Comparison of ENCODE assay signal across 30 cellular contexts in the genomic region with DNA sequence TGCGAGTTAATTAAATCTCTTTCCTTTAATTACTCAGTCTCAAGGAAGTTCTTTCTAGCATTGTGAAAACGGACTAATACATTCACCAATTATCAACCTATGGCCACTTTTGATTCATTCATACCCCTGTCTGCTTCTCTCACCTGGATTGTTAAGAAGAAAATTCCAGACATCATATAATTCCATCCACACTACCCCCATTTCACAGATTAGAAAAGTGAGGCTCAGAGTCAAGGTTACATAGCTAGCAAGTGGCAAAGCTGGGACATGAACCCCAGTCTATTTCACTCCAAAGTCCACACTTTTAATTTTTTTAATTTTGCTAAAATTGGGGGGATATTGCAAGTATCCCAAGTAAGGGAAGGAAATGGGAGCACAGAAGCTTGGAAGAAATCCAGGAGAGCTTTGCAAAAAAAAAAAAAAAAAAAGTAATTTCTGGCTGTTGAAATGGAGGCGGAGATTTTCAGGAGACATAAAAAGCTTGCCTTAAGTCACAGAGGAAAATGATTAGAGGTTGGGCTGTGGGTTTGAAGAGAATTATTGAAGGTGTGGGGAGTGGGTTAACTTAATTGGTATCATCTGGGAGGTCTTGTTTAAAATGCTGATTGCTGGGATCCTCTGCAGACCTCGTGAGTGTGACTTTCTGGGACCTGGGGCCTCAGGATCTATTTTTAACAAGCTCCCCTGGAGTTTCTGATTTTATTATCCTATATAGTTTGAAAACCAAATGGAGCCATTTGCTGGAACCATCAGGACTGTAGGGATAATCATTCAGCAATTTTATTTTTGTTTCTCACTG.
"Had no signal": no experiment of that assay in that cellular context is flagged by ENCODE, and none has a peak within 500 bp of the region (broad histone marks: within the 10 kb centered on the region; RNA-seq: fewer than 3 reads in every experiment).

No MANE protein-coding gene starts in this region.

- H3K27ac Mint-ChIP-seq: activated CD4-positive, alpha-beta memory T cell treated with anti-CD3 and anti-CD28 coated beads for 36 hours; activated CD4-positive, alpha-beta T cell treated with anti-CD3 and anti-CD28 coated beads for 36 hours; activated CD4-positive, alpha-beta T cell treated with anti-CD3 and anti-CD28 coated beads, Interleukin-2, amount 10 ng/mL, durations not matched to agents 24 days and 14 days; activated CD8-positive, alpha-beta memory T cell treated with anti-CD3 and anti-CD28 coated beads, Interleukin-2, amount 10 ng/mL, durations not matched to agents 7 days and 5 days; activated CD8-positive, alpha-beta T cell treated with anti-CD3 and anti-CD28 coated beads, Interleukin-2, amount 10 ng/mL, durations not matched to agents 7 days and 5 days; activated naive CD4-positive, alpha-beta T cell treated with anti-CD3 and anti-CD28 coated beads, Interleukin-2, amount 10 ng/mL, durations not matched to agents 7 days and 5 days; activated naive CD4-positive, alpha-beta T cell treated with anti-CD3 and anti-CD28 coated beads, Interleukin-2, amount 50 U/mL, for 72 hours; activated naive CD8-positive, alpha-beta T cell treated with anti-CD3 and anti-CD28 coated beads, Interleukin-2, amount 10 ng/mL, durations not matched to agents 7 days and 5 days; dendritic cell treated with granulocyte-macrophage colony-stimulating factor and Interleukin-4, amounts not matched to agents 40 ng/mL and 50 ng/mL, for 4 days had no signal

- H3K4me1 ChIP-seq: ascending aorta, esophagus muscularis mucosa, foreskin keratinocyte, gastrocnemius medialis, heart left ventricle had no signal

- DNase-seq: activated CD4-positive, alpha-beta memory T cell treated with anti-CD3 and anti-CD28 coated beads for 36 hours; activated CD4-positive, alpha-beta T cell treated with anti-CD3 and anti-CD28 coated beads for 36 hours; activated CD4-positive, alpha-beta T cell treated with anti-CD3 and anti-CD28 coated beads, Interleukin-2, amount 10 ng/mL, durations not matched to agents 24 days and 14 days; activated CD4-positive, CD25-positive, alpha-beta regulatory T cell; activated CD4-positive, CD25-positive, alpha-beta regulatory T cell treated with anti-CD3 and anti-CD28 coated beads, Interleukin-2, amount 50 U/mL, for 72 hours; activated CD8-positive, alpha-beta memory T cell treated with anti-CD3 and anti-CD28 coated beads, Interleukin-2, amount 10 ng/mL, durations not matched to agents 7 days and 5 days; activated CD8-positive, alpha-beta memory T cell treated with anti-CD3 and anti-CD28 coated beads, Interleukin-2, amount 50 U/mL, for 4 hours; activated CD8-positive, alpha-beta T cell treated with anti-CD3 and anti-CD28 coated beads, Interleukin-2, amount 10 ng/mL, durations not matched to agents 7 days and 5 days; activated gamma-delta T cell; activated naive CD4-positive, alpha-beta T cell; activated naive CD4-positive, alpha-beta T cell treated with anti-CD3 and anti-CD28 coated beads, Interleukin-2, amount 10 ng/mL, durations not matched to agents 7 days and 5 days; activated naive CD8-positive, alpha-beta T cell treated with anti-CD3 and anti-CD28 coated beads, Interleukin-2, amount 10 ng/mL, durations not matched to agents 7 days and 5 days; activated T-cell treated with anti-CD3 and anti-CD28 coated beads, Interleukin-2, amount 50 U/mL, for 1 hour; activated T-cell treated with anti-CD3 and anti-CD28 coated beads, Interleukin-2, amount 50 U/mL, for 48 hours; dorsolateral prefrontal cortex; effector memory CD4-positive, alpha-beta T cell; erythroblast; gastrocnemius medialis; glutamatergic neuron; heart left ventricle; T-helper 2 cell had no signal

- H3K36me3 ChIP-seq: ascending aorta, esophagus muscularis mucosa, gastrocnemius medialis, heart left ventricle had no signal

- H3K27me3 ChIP-seq: ascending aorta, dorsolateral prefrontal cortex, foreskin keratinocyte, gastrocnemius medialis had no signal

- H3K9me3 Mint-ChIP-seq: activated CD4-positive, alpha-beta memory T cell treated with anti-CD3 and anti-CD28 coated beads for 36 hours; activated naive CD4-positive, alpha-beta T cell treated with anti-CD3 and anti-CD28 coated beads, Interleukin-2, amount 10 ng/mL, durations not matched to agents 7 days and 5 days; activated naive CD4-positive, alpha-beta T cell treated with anti-CD3 and anti-CD28 coated beads, Interleukin-2, amount 50 U/mL, for 72 hours; activated naive CD8-positive, alpha-beta T cell treated with anti-CD3 and anti-CD28 coated beads, Interleukin-2, amount 10 ng/mL, durations not matched to agents 7 days and 5 days; brain; central memory CD8-positive, alpha-beta T cell; dendritic cell treated with granulocyte-macrophage colony-stimulating factor and Interleukin-4, amounts not matched to agents 40 ng/mL and 50 ng/mL, for 4 days had no signal

- H3K9me3 ChIP-seq: ascending aorta, gastrocnemius medialis had no signal

- H3K27ac ChIP-seq: ascending aorta, coronary artery, dorsolateral prefrontal cortex, esophagus muscularis mucosa, foreskin keratinocyte, gastrocnemius medialis, heart left ventricle had no signal

- H3K4me3 Mint-ChIP-seq: activated CD4-positive, alpha-beta memory T cell treated with anti-CD3 and anti-CD28 coated beads for 36 hours; activated CD4-positive, alpha-beta T cell treated with anti-CD3 and anti-CD28 coated beads for 36 hours; activated CD4-positive, alpha-beta T cell treated with anti-CD3 and anti-CD28 coated beads, Interleukin-2, amount 10 ng/mL, durations not matched to agents 24 days and 14 days; activated CD8-positive, alpha-beta memory T cell treated with anti-CD3 and anti-CD28 coated beads, Interleukin-2, amount 10 ng/mL, durations not matched to agents 7 days and 5 days; activated CD8-positive, alpha-beta T cell treated with anti-CD3 and anti-CD28 coated beads, Interleukin-2, amount 10 ng/mL, durations not matched to agents 7 days and 5 days; activated naive CD4-positive, alpha-beta T cell treated with anti-CD3 and anti-CD28 coated beads, Interleukin-2, amount 10 ng/mL, durations not matched to agents 7 days and 5 days; activated naive CD8-positive, alpha-beta T cell treated with anti-CD3 and anti-CD28 coated beads, Interleukin-2, amount 10 ng/mL, durations not matched to agents 7 days and 5 days; brain; central memory CD8-positive, alpha-beta T cell; dendritic cell treated with granulocyte-macrophage colony-stimulating factor and Interleukin-4, amounts not matched to agents 40 ng/mL and 50 ng/mL, for 4 days had no signal

- H3K4me1 Mint-ChIP-seq: brain; central memory CD8-positive, alpha-beta T cell had no signal

- H3K4me3 ChIP-seq: ascending aorta, coronary artery, dorsolateral prefrontal cortex, esophagus muscularis mucosa, gastrocnemius medialis, heart left ventricle had no signal

- H3K27me3 Mint-ChIP-seq: activated CD4-positive, alpha-beta memory T cell treated with anti-CD3 and anti-CD28 coated beads for 36 hours; activated CD4-positive, alpha-beta T cell treated with anti-CD3 and anti-CD28 coated beads for 36 hours; activated CD8-positive, alpha-beta memory T cell treated with anti-CD3 and anti-CD28 coated beads, Interleukin-2, amount 10 ng/mL, durations not matched to agents 7 days and 5 days; activated naive CD4-positive, alpha-beta T cell treated with anti-CD3 and anti-CD28 coated beads, Interleukin-2, amount 10 ng/mL, durations not matched to agents 7 days and 5 days; brain; dendritic cell treated with granulocyte-macrophage colony-stimulating factor and Interleukin-4, amounts not matched to agents 40 ng/mL and 50 ng/mL, for 4 days had no signal

- H3K36me3 Mint-ChIP-seq: activated CD4-positive, alpha-beta memory T cell treated with anti-CD3 and anti-CD28 coated beads for 36 hours; activated CD8-positive, alpha-beta memory T cell treated with anti-CD3 and anti-CD28 coated beads, Interleukin-2, amount 10 ng/mL, durations not matched to agents 7 days and 5 days; activated naive CD4-positive, alpha-beta T cell treated with anti-CD3 and anti-CD28 coated beads, Interleukin-2, amount 10 ng/mL, durations not matched to agents 7 days and 5 days; activated naive CD4-positive, alpha-beta T cell treated with anti-CD3 and anti-CD28 coated beads, Interleukin-2, amount 50 U/mL, for 72 hours; activated naive CD8-positive, alpha-beta T cell treated with anti-CD3 and anti-CD28 coated beads, Interleukin-2, amount 10 ng/mL, durations not matched to agents 7 days and 5 days; brain had no signal

- ATAC-seq: activated CD4-positive, alpha-beta T cell treated with anti-CD3 and anti-CD28 coated beads for 36 hours; activated CD8-positive, alpha-beta memory T cell treated with anti-CD3 and anti-CD28 coated beads, Interleukin-2, amount 10 ng/mL, durations not matched to agents 7 days and 5 days; activated CD8-positive, alpha-beta T cell treated with anti-CD3 and anti-CD28 coated beads, Interleukin-2, amount 10 ng/mL, durations not matched to agents 7 days and 5 days; activated naive CD4-positive, alpha-beta T cell treated with anti-CD3 and anti-CD28 coated beads, Interleukin-2, amount 50 U/mL, for 72 hours; foreskin keratinocyte; gastrocnemius medialis; heart left ventricle had no signal

- FAIRE-seq: bronchial epithelial cell had no signal
